8 cellular contexts compared by ENCODE assay signal in genomic region chr1:48470506-48470905, GRCh38. TPM values are rescaled to one million over a fixed set of nuclear protein-coding genes. Genes with fewer than 3 reads are reported as not detected.
A peak's percentile ranks its signal among the peaks of the same experiment; 100 is the strongest.
DNase-seq lines count a peak whose midpoint lies in the region; ATAC-seq and TF ChIP-seq lines count a peak whose summit lies in the region.

No MANE protein-coding gene starts in this region.

- no peak for ATAC-seq in activated T-cell treated with anti-CD3 and anti-CD28 coated beads, Interleukin-2, amount 50 U/mL, for 4 hours
- no peak for ATAC-seq in right lobe of liver
- no peak for ATAC-seq in HG03196 (IDR thresholded peaks at IDR 0.05; ENCODE audit: unreplicated experiment)

- 29% methylated on average over 4 of the region's 6 CpGs for WGBS in right lobe of liver (ENCODE audit: insufficient coverage, low coverage, low lambda C conversion rate, missing lambda C conversion rate)
- WGBS in suprapubic skin, result 15% methylated on average over 6 of the region's 6 CpGs

- H3K9me3 ChIP-seq in right lobe of liver (no peaks in the 10 kb centered on the region), suprapubic skin (no peaks in the 10 kb centered on the region)

- H3K4me3 ChIP-seq in cardiac fibroblast (replicated peaks in 1 of 2; ENCODE audit: low read depth in 2 of 2, low read length in 2 of 2) (peak overlapping the region; percentile 22 to 74), right lobe of liver (peak overlapping the region in 1 of 3 donors; percentile 5), suprapubic skin (peak overlapping the region; percentile 83)

- H3K27ac ChIP-seq in right lobe of liver (peak overlapping the region in 2 of 3 donors; percentile 19 to 71), suprapubic skin (peak overlapping the region; percentile 89)

- no peaks in the 10 kb centered on the region for H3K36me3 ChIP-seq in right lobe of liver
- H3K36me3 ChIP-seq in suprapubic skin, result no peaks in the 10 kb centered on the region

- DNase-seq in activated T-cell treated with anti-CD3 and anti-CD28 coated beads, Interleukin-2, amount 50 U/mL, for 4 hours, result no peak
- no peak for DNase-seq in activated T-cell treated with anti-CD3 and anti-CD28 coated beads, Interleukin-2, amount 50 U/mL, for 1 hour
- DNase-seq in cardiac fibroblast (ENCODE audit: low read depth in 2 of 2), result peak; percentile 55 to 62
- DNase-seq in right lobe of liver, result no peak
- DNase-seq in suprapubic skin (ENCODE audit: low spot score in 2 of 2), result peak in 1 of 2 donors; percentile 65
- DNase-seq in stimulated activated CD4-positive, alpha-beta T cell treated with anti-CD3 and anti-CD28 coated beads, Interleukin-12 subunit alpha, Interleukin-12 subunit beta, amount 100 ng/mL, for 4 hours, result no peak
- no peak for DNase-seq in activated gamma-delta T cell treated with Interleukin-2 at 50 U/mL for 16 hours

- peak overlapping the region; percentile 87 for H3K4me3 Mint-ChIP-seq in activated T-cell treated with anti-CD3 and anti-CD28 coated beads, Interleukin-2, amount 50 U/mL, for 4 hours

- TF ChIP-seq CTCF in cardiac fibroblast (IDR thresholded peaks at IDR 0.05; ENCODE audit: low read depth, low read length), result no peak
- no peak for TF ChIP-seq CTCF in right lobe of liver (IDR thresholded peaks at IDR 0.05)
- no peak for TF ChIP-seq CTCF in suprapubic skin (IDR thresholded peaks at IDR 0.05)

- H3K9me3 Mint-ChIP-seq in activated T-cell treated with anti-CD3 and anti-CD28 coated beads, Interleukin-2, amount 50 U/mL, for 4 hours, result no peaks in the 10 kb centered on the region

- H3K4me1 ChIP-seq in right lobe of liver (peaks cover 0 to 12% (median 2%) of the 10 kb centered on the region in 4 donors), suprapubic skin (peaks cover 37% of the 10 kb centered on the region)

- H3K27me3 ChIP-seq in right lobe of liver (no peaks in the 10 kb centered on the region), suprapubic skin (no peaks in the 10 kb centered on the region)

- H3K27me3 Mint-ChIP-seq in activated T-cell treated with anti-CD3 and anti-CD28 coated beads, Interleukin-2, amount 50 U/mL, for 4 hours (ENCODE audit: low read depth), result peaks cover 7% of the 10 kb centered on the region

- TF ChIP-seq POLR2A in right lobe of liver (IDR thresholded peaks at IDR 0.05), result no peak
- no peak for TF ChIP-seq POLR2A in suprapubic skin (IDR thresholded peaks at IDR 0.05)

- intact Hi-C loops in right lobe of liver (cut with DNase I), result no loop called here

- peaks cover 33% of the 10 kb centered on the region for H3K4me1 Mint-ChIP-seq in activated T-cell treated with anti-CD3 and anti-CD28 coated beads, Interleukin-2, amount 50 U/mL, for 4 hours (ENCODE audit: low read depth)

- TF ChIP-seq EP300 in suprapubic skin (IDR thresholded peaks at IDR 0.05), result no peak

- H3K36me3 Mint-ChIP-seq in activated T-cell treated with anti-CD3 and anti-CD28 coated beads, Interleukin-2, amount 50 U/mL, for 4 hours (ENCODE audit: insufficient read depth), result no peaks in the 10 kb centered on the region

RNA-seq across cellular contexts. Expression of gene SPATA6, which starts 1.5 kb away (rescaled TPM):
- total RNA-seq in activated T-cell treated with anti-CD3 and anti-CD28 coated beads, Interleukin-2, amount 50 U/mL, for 4 hours, result 1 to 10 TPM in 2 of 3 donors, under 1 TPM in 1; 0.38 to 1.7 (median 1.3) TPM
- total RNA-seq in right lobe of liver (1 to 10 TPM; 2.5 to 8.4 (median 4.5) TPM), suprapubic skin (10 to 100 TPM in 2 of 4 donors, 1 to 10 TPM in 2; 7.0 to 44.2 (median 10.8) TPM)

Comparison
In these comparisons a context has a peak if more than half of its experiments do, and no peak if none do; other contexts are left out.
1. DNase-seq: peak in cardiac fibroblast (2 of 2); none in activated T-cell treated with anti-CD3 and anti-CD28 coated beads, Interleukin-2, amount 50 U/mL, for 4 hours (single experiment), activated T-cell treated with anti-CD3 and anti-CD28 coated beads, Interleukin-2, amount 50 U/mL, for 1 hour (single experiment), right lobe of liver (0 of 3), stimulated activated CD4-positive, alpha-beta T cell treated with anti-CD3 and anti-CD28 coated beads, Interleukin-12 subunit alpha, Interleukin-12 subunit beta, amount 100 ng/mL, for 4 hours (single experiment) and activated gamma-delta T cell treated with Interleukin-2 at 50 U/mL for 16 hours (single experiment).